Comparison of ENCODE assay signal across 19 cellular contexts in the genomic region with DNA sequence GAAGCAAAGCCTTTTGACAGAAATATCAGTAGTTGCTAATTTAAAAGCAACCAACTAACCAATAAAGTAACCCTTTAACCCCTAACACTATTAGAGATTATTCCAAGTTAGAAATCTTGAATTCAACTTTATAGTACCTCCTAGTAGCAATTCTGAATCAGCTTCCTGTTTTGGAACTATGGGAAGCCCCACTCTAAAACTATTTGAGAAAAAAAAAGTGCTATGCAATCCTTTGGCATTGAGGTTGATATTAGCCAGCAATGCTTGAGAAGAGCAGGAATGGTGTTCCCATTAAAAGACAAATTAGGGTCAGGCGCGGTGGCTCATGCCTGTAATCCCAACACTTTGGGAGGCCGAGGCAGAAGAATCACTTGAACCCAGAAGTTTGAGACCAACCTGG.
"Had no signal": no experiment of that assay in that cellular context is flagged by ENCODE, and none has a peak within 500 bp of the region (broad histone marks: within the 10 kb centered on the region; RNA-seq: fewer than 3 reads in every experiment).

No MANE protein-coding gene starts in this region.

- ATAC-seq: effector memory CD8-positive, alpha-beta T cell; left ventricle myocardium superior; natural killer cell treated with Interleukin-12 subunit alpha and Interleukin-12 subunit beta and Interleukin-15 and Interleukin-18, amount 100 ng/mL, for 72 hours; T-cell had no signal

- H3K36me3 Mint-ChIP-seq: activated naive CD4-positive, alpha-beta T cell treated with anti-CD3 and anti-CD28 coated beads, Interleukin-2, amount 10 ng/mL, durations not matched to agents 7 days and 5 days; natural killer cell treated with Interleukin-12 subunit alpha and Interleukin-12 subunit beta and Interleukin-15 and Interleukin-18, amount 100 ng/mL, for 72 hours; T-cell had no signal

- H3K27ac ChIP-seq: skin epidermis, tibial nerve, uterus had no signal

- H3K4me1 ChIP-seq: tibial nerve, uterus had no signal

- DNase-seq: activated CD4-positive, alpha-beta T cell treated with anti-CD3 and anti-CD28 coated beads, Interleukin-2, amount 50 U/mL, for 48 hours; activated CD4-positive, CD25-positive, alpha-beta regulatory T cell treated with anti-CD3 and anti-CD28 coated beads, Interleukin-2, amount 50 U/mL, for 72 hours; activated naive CD4-positive, alpha-beta T cell treated with anti-CD3 and anti-CD28 coated beads, Interleukin-2, amount 10 ng/mL, durations not matched to agents 7 days and 5 days; central memory CD4-positive, alpha-beta T cell; cortex of kidney; effector memory CD8-positive, alpha-beta T cell; hippocampal formation; left ventricle myocardium superior; mesendoderm; stimulated activated CD4-positive, alpha-beta T cell treated with anti-CD3 and anti-CD28 coated beads, Interleukin-4, amount 100 ng/mL, for 24 hours; stimulated activated naive CD4-positive, alpha-beta T cell; substantia nigra; T-cell; T1000; uterus had no signal

- H3K9me3 Mint-ChIP-seq: activated naive CD4-positive, alpha-beta T cell treated with anti-CD3 and anti-CD28 coated beads, Interleukin-2, amount 10 ng/mL, durations not matched to agents 7 days and 5 days; activated T-helper 2 cell treated with anti-CD3 and anti-CD28 coated beads, Interferon-gamma antibody, Interleukin-2, Interleukin-4, amounts not matched to agents 10 μg/mL and 5 μg/mL and 100 μg/mL, durations not matched to agents 14 hours and 24 hours and 36 hours; effector memory CD8-positive, alpha-beta T cell; natural killer cell treated with Interleukin-12 subunit alpha and Interleukin-12 subunit beta and Interleukin-15 and Interleukin-18, amount 100 ng/mL, for 72 hours; T-cell had no signal

- H3K4me3 ChIP-seq: skin epidermis, tibial nerve, uterus had no signal

- H3K27ac Mint-ChIP-seq: activated naive CD4-positive, alpha-beta T cell treated with anti-CD3 and anti-CD28 coated beads, Interleukin-2, amount 10 ng/mL, durations not matched to agents 7 days and 5 days; activated T-helper 2 cell treated with anti-CD3 and anti-CD28 coated beads, Interferon-gamma antibody, Interleukin-2, Interleukin-4, amounts not matched to agents 10 μg/mL and 5 μg/mL and 100 μg/mL, durations not matched to agents 14 hours and 24 hours and 36 hours; effector memory CD8-positive, alpha-beta T cell; natural killer cell treated with Interleukin-12 subunit alpha and Interleukin-12 subunit beta and Interleukin-15 and Interleukin-18, amount 100 ng/mL, for 72 hours; T-cell had no signal

- H3K4me3 Mint-ChIP-seq: activated naive CD4-positive, alpha-beta T cell treated with anti-CD3 and anti-CD28 coated beads, Interleukin-2, amount 10 ng/mL, durations not matched to agents 7 days and 5 days; effector memory CD8-positive, alpha-beta T cell; natural killer cell treated with Interleukin-12 subunit alpha and Interleukin-12 subunit beta and Interleukin-15 and Interleukin-18, amount 100 ng/mL, for 72 hours; T-cell had no signal

- H3K27me3 ChIP-seq: tibial nerve, uterus had no signal
